ENCODE assay signal across 8 cellular contexts in genomic region chrX:37686348-37686736, GRCh38. TPM values are rescaled to one million over a fixed set of nuclear protein-coding genes. Genes with fewer than 3 reads are reported as not detected.
DNase-seq lines count a peak whose midpoint lies in the region; ATAC-seq and TF ChIP-seq lines count a peak whose summit lies in the region.

No MANE protein-coding gene starts in this region.

- H3K27ac Mint-ChIP-seq in T-helper 17 cell (no peak overlapping the region), glutamatergic neuron (ENCODE audit: unreplicated experiment) (peak overlapping the region; percentile 33)

- peaks cover 4% of the 10 kb centered on the region for H3K4me1 ChIP-seq in skeletal muscle satellite cell (ENCODE audit: control insufficient read depth, insufficient read depth, low read length)

- H3K9me3 ChIP-seq in T-helper 17 cell (ENCODE audit: control insufficient read depth, low read length, poor library complexity, severe bottlenecking), result no peaks in the 10 kb centered on the region
- no peaks in the 10 kb centered on the region for H3K9me3 ChIP-seq in skeletal muscle satellite cell (replicated peaks; ENCODE audit: low read length)

- H3K9me3 Mint-ChIP-seq in glutamatergic neuron (ENCODE audit: unreplicated experiment), result no peaks in the 10 kb centered on the region

- no peak overlapping the region for H3K9ac ChIP-seq in skeletal muscle satellite cell (ENCODE audit: low read depth, low read length)

- H3K4me3 ChIP-seq in skeletal muscle satellite cell (ENCODE audit: low read length), result no peak overlapping the region

- H3K27me3 Mint-ChIP-seq in T-helper 17 cell, result no peaks in the 10 kb centered on the region
- H3K27me3 Mint-ChIP-seq in glutamatergic neuron (ENCODE audit: unreplicated experiment), result no peaks in the 10 kb centered on the region

- ATAC-seq in T-helper 17 cell (no peak), GM19035 (IDR thresholded peaks at IDR 0.05; ENCODE audit: unreplicated experiment) (no peak)

- no peak for TF ChIP-seq CTCF in glutamatergic neuron (IDR thresholded peaks at IDR 0.05; ENCODE audit: partially characterized antibody, unreplicated experiment)

- no peaks in the 10 kb centered on the region for H3K27me3 ChIP-seq in skeletal muscle satellite cell (ENCODE audit: control insufficient read depth, insufficient read depth, low read length)

- H3K4me3 Mint-ChIP-seq in T-helper 17 cell (peak overlapping the region; percentile 82), glutamatergic neuron (ENCODE audit: unreplicated experiment) (peak overlapping the region; percentile 77)

- H3K4me1 Mint-ChIP-seq in T-helper 17 cell, result no peaks in the 10 kb centered on the region
- H3K4me1 Mint-ChIP-seq in glutamatergic neuron (ENCODE audit: low read depth, unreplicated experiment), result peaks cover 7% of the 10 kb centered on the region

- H3K36me3 Mint-ChIP-seq in T-helper 17 cell (ENCODE audit: low read depth) (no peaks in the 10 kb centered on the region), glutamatergic neuron (ENCODE audit: unreplicated experiment) (no peaks in the 10 kb centered on the region)

- DNase-seq in DMS79 treated with DMSO at 0.1 percent for 48 hours (lab: John Stamatoyannopoulos, UW) (peak; percentile 1), DMS79 (lab: John Stamatoyannopoulos, UW) (no peak), T-helper 17 cell (no peak), glutamatergic neuron (no peak), NCI-H1048 (lab: John Stamatoyannopoulos, UW) (no peak), cerebellar nuclear complex (lab: John Stamatoyannopoulos, UW) (no peak)

- peak overlapping the region; percentile 85 for H3K4me2 ChIP-seq in skeletal muscle satellite cell (ENCODE audit: low read length)

- no peaks in the 10 kb centered on the region for H3K36me3 ChIP-seq in skeletal muscle satellite cell (ENCODE audit: insufficient read depth, low read length)

RNA-seq across cellular contexts. Expression of gene XK, which starts 0.8 kb away (rescaled TPM):
- 10 to 100 TPM in 1 of 2 donors, under 1 TPM in 1; 0.32 to 11.3 TPM for total RNA-seq in T-helper 17 cell
- total RNA-seq in glutamatergic neuron (ENCODE audit: unreplicated experiment), result 7.4 TPM
- under 0.01 TPM in 1 of 2 replicates, not detected in the other for total RNA-seq in skeletal muscle satellite cell (2012; rRNA removed)
